1 cellular context compared by ENCODE assay signal in genomic region chr5:36820900-36821299, GRCh38.
A peak's percentile ranks its signal among the peaks of the same experiment; 100 is the strongest.
TF ChIP-seq lines count a peak whose summit lies in the region.

No MANE protein-coding gene starts in this region.

TF ChIP-seq in K562, 482 proteins besides CTCF, POLR2A, EP300 and RAD21 (continued from another document and continues in another):
- TF ChIP-seq ZNF780A (CRISPR knock-in tag; IDR thresholded peaks at IDR 0.05) (no peak), POU5F1 (IDR thresholded peaks at IDR 0.05; ENCODE audit: borderline replicate concordance, low read depth, low read length, partially characterized antibody) (no peak), BRF1 (IDR thresholded peaks at IDR 0.05; ENCODE audit: borderline replicate concordance, extremely low read depth, insufficient read length) (no peak), ZNF57 (CRISPR knock-in tag; IDR thresholded peaks at IDR 0.05) (no peak), RERE (CRISPR knock-in tag; IDR thresholded peaks at IDR 0.05; ENCODE audit: borderline replicate concordance) (no peak), ZNF12 (CRISPR knock-in tag; IDR thresholded peaks at IDR 0.05) (no peak), SREBF1 (IDR thresholded peaks at IDR 0.05; ENCODE audit: borderline replicate concordance, low read depth, low read length) (no peak), MECOM (CRISPR knock-in tag; IDR thresholded peaks at IDR 0.05) (peak; percentile 55; the same call in 1 of the 2 replicates), GABPB2 (CRISPR knock-in tag; conservative IDR thresholded peaks at IDR 0.05) (no peak), CBX5 (IDR thresholded peaks at IDR 0.05; ENCODE audit: borderline replicate concordance, low read depth) (0 out of 2 replicates have a peak, but pooled peaks have one; percentile 54), ZNF778 (CRISPR knock-in tag; IDR thresholded peaks at IDR 0.05) (no peak), SMAD4 (CRISPR knock-in tag; conservative IDR thresholded peaks at IDR 0.05) (peak; percentile 63), MXI1 (IDR thresholded peaks at IDR 0.05; ENCODE audit: low read depth, low read length) (no peak), MBD1 (CRISPR knock-in tag; IDR thresholded peaks at IDR 0.05) (no peak), ZNF431 (CRISPR knock-in tag; IDR thresholded peaks at IDR 0.05) (no peak), ZNF146 (CRISPR knock-in tag; IDR thresholded peaks at IDR 0.05; ENCODE audit: unreplicated experiment) (no peak), ZNF354B (CRISPR knock-in tag; IDR thresholded peaks at IDR 0.05) (no peak), ATF1 (CRISPR knock-in tag; IDR thresholded peaks at IDR 0.05) (no peak), ATF1 (tag; IDR thresholded peaks at IDR 0.05) (peak; percentile 74), THRB (CRISPR knock-in tag; conservative IDR thresholded peaks at IDR 0.05) (no peak), SNRNP70 (optimal IDR thresholded peaks at IDR 0.05; ENCODE audit: low read depth, low read length) (no peak), ZNF311 (CRISPR knock-in tag; IDR thresholded peaks at IDR 0.05) (no peak), IRF1 (CRISPR knock-in tag; IDR thresholded peaks at IDR 0.05; ENCODE audit: borderline replicate concordance) (no peak), TEAD1 (CRISPR knock-in tag; IDR thresholded peaks at IDR 0.05) (0 out of 4 replicates have a peak, but pooled peaks of 1 of the 2 experiments have one; percentile 65), FOXM1 (IDR thresholded peaks at IDR 0.05; ENCODE audit: low read depth) (peak; percentile 57; the same call in 1 of the 2 replicates), FOXM1 (CRISPR knock-in tag; IDR thresholded peaks at IDR 0.05; ENCODE audit: low read depth) (no peak), HMG20B (CRISPR knock-in tag; IDR thresholded peaks at IDR 0.05) (no peak), THAP12 (CRISPR knock-in tag; IDR thresholded peaks at IDR 0.05) (no peak), PRDM10 (IDR thresholded peaks at IDR 0.05; ENCODE audit: partially characterized antibody) (peak; percentile 7), ZC3H11A (IDR thresholded peaks at IDR 0.05; ENCODE audit: low read depth, low read length) (no peak), EWSR1 (IDR thresholded peaks at IDR 0.05; ENCODE audit: borderline replicate concordance, low read depth, partially characterized antibody) (no peak), PKNOX1 (IDR thresholded peaks at IDR 0.05) (peak; percentile 84), CREBBP (IDR thresholded peaks at IDR 0.05; ENCODE audit: low read depth, low read length) (no peak), XRCC4 (IDR thresholded peaks at IDR 0.05; ENCODE audit: extremely low read depth, insufficient read depth, insufficient read length) (no peak), NCOR1 (IDR thresholded peaks at IDR 0.05) (0 out of 2 replicates have a peak, but pooled peaks have one; percentile 23), ESRRB (CRISPR knock-in tag; IDR thresholded peaks at IDR 0.05; ENCODE audit: borderline replicate concordance) (no peak), MED1 (CRISPR knock-in tag; IDR thresholded peaks at IDR 0.05; ENCODE audit: borderline replicate concordance) (no peak), ZNF707 (CRISPR knock-in tag; conservative IDR thresholded peaks at IDR 0.05) (no peak), ZNF398 (CRISPR knock-in tag; IDR thresholded peaks at IDR 0.05) (no peak), MTA3 (IDR thresholded peaks at IDR 0.05; ENCODE audit: borderline replicate concordance) (peak; percentile 45; the same call in 1 of the 2 replicates), PRMT5 (CRISPR knock-in tag; IDR thresholded peaks at IDR 0.05) (no peak), ZKSCAN8 (CRISPR knock-in tag; IDR thresholded peaks at IDR 0.05) (no peak), SETDB1 (IDR thresholded peaks at IDR 0.05; ENCODE audit: low read length) (no peak), TEAD4 (IDR thresholded peaks at IDR 0.05; ENCODE audit: low read length) (peak; percentile 70), TEAD4 (CRISPR knock-in tag; IDR thresholded peaks at IDR 0.05; ENCODE audit: borderline replicate concordance) (no peak), SMARCA5 (IDR thresholded peaks at IDR 0.05) (no peak), IRF9 (tag; IDR thresholded peaks at IDR 0.05) (no peak), ELF4 (CRISPR knock-in tag; IDR thresholded peaks at IDR 0.05) (no peak), ADNP (tag; IDR thresholded peaks at IDR 0.05) (no peak), ZNF586 (CRISPR knock-in tag; conservative IDR thresholded peaks at IDR 0.05) (no peak)
